20 cellular contexts compared by ENCODE assay signal in the genomic region with DNA sequence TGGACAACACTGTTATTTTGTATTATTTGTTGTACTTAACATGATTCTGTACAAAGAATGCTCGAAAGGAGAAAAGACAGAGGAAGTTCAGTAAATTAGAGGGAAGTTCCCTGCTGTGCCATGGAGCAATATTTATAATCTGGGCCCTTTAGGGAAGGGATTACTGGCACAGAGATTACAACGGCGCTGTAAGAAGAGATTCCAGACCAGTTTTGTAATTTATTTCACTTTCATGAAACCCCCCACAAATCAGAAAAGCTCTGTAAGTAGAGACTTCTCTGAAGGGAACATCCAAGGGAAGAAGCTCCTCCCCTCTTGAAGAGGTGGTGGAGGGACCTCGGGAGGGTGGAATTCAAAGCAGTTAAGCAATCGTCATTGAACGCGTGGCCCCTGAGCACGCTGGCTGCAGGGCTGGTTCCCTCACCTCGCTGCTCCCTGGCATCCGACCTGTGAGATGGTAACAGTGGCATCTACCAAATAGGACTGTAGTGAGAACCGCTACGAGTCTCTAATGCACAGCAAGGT.
DNase-seq lines count a peak whose midpoint lies in the region; ATAC-seq and TF ChIP-seq lines count a peak whose summit lies in the region.
"Had no signal": no experiment of that assay in that cellular context is flagged by ENCODE, and none has a peak within 500 bp of the region (broad histone marks: within the 10 kb centered on the region; RNA-seq: fewer than 3 reads in every experiment).

No MANE protein-coding gene starts in this region.

- no peaks in the 10 kb centered on the region for H3K4me1 ChIP-seq in neural progenitor cell

- peak overlapping the region; percentile 57 for H2AFZ ChIP-seq in neural progenitor cell (replicated peaks)

- in situ Hi-C loops in KBM-7 (cut with MboI; ENCODE audit: low pct_unique_long_range_greater_than_20kb, low sequenced_read_pairs): no loop called here

- H3K4me3 ChIP-seq in neural progenitor cell: no peak overlapping the region

- DNase-seq in CD1c-positive myeloid dendritic cell (ENCODE audit: extremely low spot score): peak; percentile 49
- DNase-seq in KBM-7: peak; percentile 45
- DNase-seq in amniotic epithelial cell (ENCODE audit: low read depth): peak; percentile 32
- DNase-seq in neural progenitor cell (ENCODE audit: low spot score): no peak
- DNase-seq in activated naive CD4-positive, alpha-beta T cell (lab: John Stamatoyannopoulos, UW): no peak
- no peak for DNase-seq in NCI-H774 (lab: John Stamatoyannopoulos, UW)
- DNase-seq in omental fat pad (ENCODE audit: low spot score): no peak
- DNase-seq: ACHN; AML-193; Caco-2; CD4-positive, CD25-positive, alpha-beta regulatory T cell; DMS153; KG1; NCI-H1092 treated with DMSO at 0.1 percent for 48 hours; NCI-H2081 treated with DMSO at 0.1 percent for 48 hours; NCI-H510A; OCI-M1; SHP77 treated with DMSO at 0.1 percent for 48 hours had no signal

- H3K27ac ChIP-seq in neural progenitor cell: no peak overlapping the region

- H3K4me1 Mint-ChIP-seq in neural progenitor cell: peaks cover 21% of the 10 kb centered on the region

- H3F3A ChIP-seq in neural progenitor cell (ENCODE audit: low read depth): no peaks in the 10 kb centered on the region

- H3K36me3 ChIP-seq in neural progenitor cell: no peaks in the 10 kb centered on the region

- no peaks in the 10 kb centered on the region for H3K27me3 Mint-ChIP-seq in neural progenitor cell (ENCODE audit: insufficient read depth, low read depth)
- H3K27me3 Mint-ChIP-seq: CD4-positive, CD25-positive, alpha-beta regulatory T cell had no signal

- H3K79me2 ChIP-seq in neural progenitor cell (ENCODE audit: low read depth): no peaks in the 10 kb centered on the region

- ATAC-seq in HG03354 (IDR thresholded peaks at IDR 0.05; ENCODE audit: poor library complexity, severe bottlenecking, unreplicated experiment) (no peak), omental fat pad (ENCODE audit: low FRiP score) (no peak)
- ATAC-seq: HCT116 had no signal

- no peak overlapping the region for H3K9ac ChIP-seq in neural progenitor cell

- no peak overlapping the region for H3K4me3 Mint-ChIP-seq in neural progenitor cell
- H3K4me3 Mint-ChIP-seq: CD4-positive, CD25-positive, alpha-beta regulatory T cell had no signal

- TF ChIP-seq CTCF in neural progenitor cell (IDR thresholded peaks at IDR 0.05) (no peak), omental fat pad (IDR thresholded peaks at IDR 0.05) (no peak)

- H3K36me3 Mint-ChIP-seq in neural progenitor cell: peaks cover 2% of the 10 kb centered on the region
- H3K36me3 Mint-ChIP-seq: CD4-positive, CD25-positive, alpha-beta regulatory T cell had no signal

- no peaks in the 10 kb centered on the region for H3K9me3 Mint-ChIP-seq in neural progenitor cell

- H3K27me3 ChIP-seq in neural progenitor cell: no peaks in the 10 kb centered on the region

- H3K9me3 ChIP-seq in neural progenitor cell (ENCODE audit: low read depth): no peaks in the 10 kb centered on the region
- H3K9me3 ChIP-seq: Caco-2 had no signal

- H3K27ac Mint-ChIP-seq in neural progenitor cell: no peak overlapping the region

- H4K20me1 ChIP-seq in neural progenitor cell (ENCODE audit: low read depth): no peaks in the 10 kb centered on the region

- no peak overlapping the region for H3K4me2 ChIP-seq in neural progenitor cell

Comparison
In these comparisons a context has a peak if more than half of its experiments do, and no peak if none do; other contexts are left out.
1. DNase-seq: peak in CD1c-positive myeloid dendritic cell (single experiment), KBM-7 (single experiment) and amniotic epithelial cell (single experiment); none in neural progenitor cell (single experiment), activated naive CD4-positive, alpha-beta T cell (0 of 4), NCI-H774 (single experiment) and omental fat pad (single experiment).